ENCODE assay signal across 14 cellular contexts in the genomic region with DNA sequence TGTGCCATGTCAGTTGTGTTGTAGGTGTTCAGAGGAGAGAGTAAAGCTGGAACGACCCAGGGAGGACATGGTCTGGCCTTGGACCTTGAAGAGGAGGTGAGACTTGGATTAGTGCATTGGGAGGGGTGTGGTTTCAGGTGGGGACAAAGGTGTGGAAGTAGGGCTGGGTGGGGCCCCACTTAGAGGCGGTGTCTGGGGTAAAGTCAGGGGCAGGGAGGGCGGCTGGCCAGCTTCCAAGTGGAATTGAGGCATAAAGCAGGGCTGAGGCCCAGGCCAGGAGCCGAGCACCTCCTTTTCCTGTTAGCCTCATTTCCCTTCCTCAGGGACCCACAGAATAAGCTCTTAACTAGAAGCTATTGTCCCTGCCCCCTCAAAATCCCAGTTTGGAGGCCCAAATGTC. TPM values are rescaled to one million over a fixed set of nuclear protein-coding genes. Genes with fewer than 3 reads are reported as not detected.
A peak's percentile ranks its signal among the peaks of the same experiment; 100 is the strongest.
DNase-seq lines count a peak whose midpoint lies in the region; ATAC-seq and TF ChIP-seq lines count a peak whose summit lies in the region.
"Had no signal": no experiment of that assay in that cellular context is flagged by ENCODE, and none has a peak within 500 bp of the region (broad histone marks: within the 10 kb centered on the region; RNA-seq: fewer than 3 reads in every experiment).

No MANE protein-coding gene starts in this region.

- no peak for ATAC-seq in GM21528 (IDR thresholded peaks at IDR 0.05; ENCODE audit: low FRiP score, unreplicated experiment)
- no peak for ATAC-seq in activated T-cell treated with anti-CD3 and anti-CD28 coated beads, Interleukin-2, amount 50 U/mL, for 72 hours (replicated peaks in 1 of 2)
- ATAC-seq in HG02981 (IDR thresholded peaks at IDR 0.05; ENCODE audit: unreplicated experiment), result no peak

- H2BK12ac ChIP-seq in mesenchymal stem cell (ENCODE audit: low read length in 2 of 2), result peak overlapping the region; percentile 93 to 94

- no peak overlapping the region for H3K23ac ChIP-seq in mesenchymal stem cell (ENCODE audit: low read length in 2 of 2)

- peaks cover 0 to 3% of the 10 kb centered on the region in 2 donors for H3K9me3 Mint-ChIP-seq in activated T-cell treated with anti-CD3 and anti-CD28 coated beads, Interleukin-2, amount 50 U/mL, for 72 hours
- H3K9me3 Mint-ChIP-seq: central memory CD8-positive, alpha-beta T cell had no signal

- no peaks in the 10 kb centered on the region for H3K36me3 ChIP-seq in HUES6 (ENCODE audit: control insufficient read depth, insufficient read depth, low read length)
- no peaks in the 10 kb centered on the region for H3K36me3 ChIP-seq in breast epithelium
- no peaks in the 10 kb centered on the region for H3K36me3 ChIP-seq in mesenchymal stem cell (ENCODE audit: control insufficient read depth in 1 of 2, insufficient read depth in 2 of 2, low read depth in 1 of 2, low read length in 2 of 2)
- no peaks in the 10 kb centered on the region for H3K36me3 ChIP-seq in tibial nerve
- H3K36me3 ChIP-seq: MG63 had no signal

- H2BK5ac ChIP-seq in mesenchymal stem cell (ENCODE audit: low read depth, low read length, poor library complexity, severe bottlenecking), result no peak overlapping the region

- H3K27me3 ChIP-seq in HUES6 (ENCODE audit: control insufficient read depth, insufficient read depth, low read length) (no peaks in the 10 kb centered on the region), breast epithelium (no peaks in the 10 kb centered on the region), mesenchymal stem cell (ENCODE audit: control insufficient read depth in 1 of 2, insufficient read depth in 1 of 2, low read length in 2 of 2) (no peaks in the 10 kb centered on the region), tibial nerve (no peaks in the 10 kb centered on the region)
- H3K27me3 ChIP-seq: MG63 had no signal

- WGBS in mesenchymal stem cell, result 72% methylated on average over 3 of the region's 4 CpGs
- WGBS in tibial nerve, 2 donors, result 54 to 61% methylated on average over 4 of the region's 4 CpGs

- TF ChIP-seq POLR2A in breast epithelium (IDR thresholded peaks at IDR 0.05), result no peak
- TF ChIP-seq POLR2A in tibial nerve (IDR thresholded peaks at IDR 0.05), result no peak

- H3K4me1 ChIP-seq in HUES6 (ENCODE audit: control insufficient read depth, insufficient read depth, low read length) (peaks cover 34% of the 10 kb centered on the region), breast epithelium (no peaks in the 10 kb centered on the region), mesenchymal stem cell (ENCODE audit: control insufficient read depth, insufficient read depth, low read depth, low read length) (peaks cover 16% of the 10 kb centered on the region), tibial nerve (peaks cover 0 to 24% (median 6%) of the 10 kb centered on the region in 4 donors)

- H3K27ac ChIP-seq in HUES6 (ENCODE audit: low read depth, low read length), result no peak overlapping the region
- peak overlapping the region; percentile 18 to 63 for H3K27ac ChIP-seq in breast epithelium
- H3K27ac ChIP-seq in mesenchymal stem cell (ENCODE audit: low read length, poor library complexity, severe bottlenecking), result no peak overlapping the region
- peak overlapping the region in 3 of 4 donors; percentile 53 to 65 (median 56) for H3K27ac ChIP-seq in tibial nerve

- peak overlapping the region; percentile 79 for H4K8ac ChIP-seq in mesenchymal stem cell (ENCODE audit: low read length)

- peak overlapping the region; percentile 62 for H2BK15ac ChIP-seq in mesenchymal stem cell (ENCODE audit: low read depth, poor library complexity, severe bottlenecking)

- H3K14ac ChIP-seq in mesenchymal stem cell (ENCODE audit: low read length in 2 of 2), result no peak overlapping the region

- TF ChIP-seq CTCF in breast epithelium (IDR thresholded peaks at IDR 0.05), result no peak
- no peak for TF ChIP-seq CTCF in tibial nerve (IDR thresholded peaks at IDR 0.05)

- H3K4me3 ChIP-seq in HUES6 (ENCODE audit: low read depth, low read length) (no peak overlapping the region), breast epithelium (no peak overlapping the region), mesenchymal stem cell (ENCODE audit: insufficient read depth in 1 of 2, low read depth in 1 of 2, low read length in 2 of 2) (no peak overlapping the region), tibial nerve (no peak overlapping the region)
- H3K4me3 ChIP-seq: MG63 had no signal

- DNase-seq in breast epithelium (ENCODE audit: low spot score in 2 of 2), result no peak
- DNase-seq in mesenchymal stem cell, result no peak
- no peak for DNase-seq in tibial nerve (ENCODE audit: low spot score in 2 of 2)
- DNase-seq in activated T-cell treated with anti-CD3 and anti-CD28 coated beads, Interleukin-2, amount 50 U/mL, for 72 hours, result no peak
- DNase-seq: activated CD4-positive, CD25-positive, alpha-beta regulatory T cell; GDM1; MG63; midbrain; stimulated activated CD4-positive, alpha-beta T cell treated with anti-CD3 and anti-CD28 coated beads, Interleukin-4, amount 100 ng/mL, for 1 hour had no signal

- no peak for TF ChIP-seq EP300 in tibial nerve (IDR thresholded peaks at IDR 0.05)

- no peak overlapping the region for H2AFZ ChIP-seq in mesenchymal stem cell (ENCODE audit: low read depth, low read length)

- peak overlapping the region; percentile 59 to 71 for H3K4ac ChIP-seq in mesenchymal stem cell (ENCODE audit: low read depth in 1 of 2, low read length in 2 of 2)

- intact Hi-C loops in breast epithelium (cut with DNase I; ENCODE audit: low total_unique reads), result no loop called here

- H3K4me3 Mint-ChIP-seq in activated T-cell treated with anti-CD3 and anti-CD28 coated beads, Interleukin-2, amount 50 U/mL, for 72 hours, result no peak overlapping the region
- H3K4me3 Mint-ChIP-seq: activated naive CD8-positive, alpha-beta T cell; central memory CD8-positive, alpha-beta T cell had no signal

- peak overlapping the region; percentile 95 for H4K91ac ChIP-seq in mesenchymal stem cell (ENCODE audit: low read length)

- H3K4me2 ChIP-seq in mesenchymal stem cell (ENCODE audit: low read length, poor library complexity, severe bottlenecking), result no peak overlapping the region

- H3K27me3 Mint-ChIP-seq in activated T-cell treated with anti-CD3 and anti-CD28 coated beads, Interleukin-2, amount 50 U/mL, for 72 hours (ENCODE audit: low read depth), result no peaks in the 10 kb centered on the region
- H3K27me3 Mint-ChIP-seq: activated naive CD8-positive, alpha-beta T cell; central memory CD8-positive, alpha-beta T cell had no signal

- H3K27ac Mint-ChIP-seq in activated T-cell treated with anti-CD3 and anti-CD28 coated beads, Interleukin-2, amount 50 U/mL, for 72 hours, result no peak overlapping the region
- H3K27ac Mint-ChIP-seq: activated naive CD8-positive, alpha-beta T cell had no signal

- peaks cover 30% of the 10 kb centered on the region for H3K4me1 Mint-ChIP-seq in activated T-cell treated with anti-CD3 and anti-CD28 coated beads, Interleukin-2, amount 50 U/mL, for 72 hours (ENCODE audit: low read depth)
- H3K4me1 Mint-ChIP-seq: central memory CD8-positive, alpha-beta T cell had no signal

- peak overlapping the region; percentile 64 to 81 for H3K18ac ChIP-seq in mesenchymal stem cell (ENCODE audit: low read depth in 1 of 2, low read length in 2 of 2)

- H2BK120ac ChIP-seq in mesenchymal stem cell (ENCODE audit: low read depth, low read length), result peak overlapping the region; percentile 76

- peaks cover 0 to 1% of the 10 kb centered on the region in 2 donors for H3K36me3 Mint-ChIP-seq in activated T-cell treated with anti-CD3 and anti-CD28 coated beads, Interleukin-2, amount 50 U/mL, for 72 hours (ENCODE audit: insufficient read depth in 2 of 2)
- H3K36me3 Mint-ChIP-seq: activated naive CD8-positive, alpha-beta T cell had no signal

- no peaks in the 10 kb centered on the region for H3K79me1 ChIP-seq in mesenchymal stem cell (replicated peaks; ENCODE audit: low read length, poor library complexity, severe bottlenecking)

- H2AK5ac ChIP-seq in mesenchymal stem cell (ENCODE audit: low read length, severe bottlenecking), result peak overlapping the region; percentile 69

- H3K9ac ChIP-seq in HUES6 (ENCODE audit: low read length) (peak overlapping the region; percentile 15), mesenchymal stem cell (ENCODE audit: low read length) (no peak overlapping the region)

- H3K9me3 ChIP-seq in HUES6 (ENCODE audit: control insufficient read depth, insufficient read depth, low read depth, low read length), result no peaks in the 10 kb centered on the region
- H3K9me3 ChIP-seq in breast epithelium, result no peaks in the 10 kb centered on the region
- no peaks in the 10 kb centered on the region for H3K9me3 ChIP-seq in mesenchymal stem cell (ENCODE audit: control insufficient read depth, low read length)
- no peaks in the 10 kb centered on the region for H3K9me3 ChIP-seq in tibial nerve
- H3K9me3 ChIP-seq: MG63 had no signal

RNA-seq across cellular contexts. Expression of gene FLNB, which starts 36.2 kb away (rescaled TPM):
- total RNA-seq in breast epithelium, result 100 to 1,000 TPM in 2 of 3 donors, 10 to 100 TPM in 1; 40.3 to 242 (median 164) TPM
- 55.8 TPM for polyA plus RNA-seq in mesenchymal stem cell (2013, experiment 1 of 2)
- polyA plus RNA-seq in mesenchymal stem cell (2013, experiment 2 of 2), result 47.9 TPM
- 100 to 1,000 TPM; 265 to 345 (median 277) TPM for total RNA-seq in tibial nerve
- 10 to 100 TPM; 46.1 to 56.7 TPM for total RNA-seq in activated T-cell treated with anti-CD3 and anti-CD28 coated beads, Interleukin-2, amount 50 U/mL, for 72 hours

Comparison
In these comparisons a context has a peak if more than half of its experiments do, and no peak if none do; other contexts are left out.
1. H3K27ac ChIP-seq: peak in breast epithelium (2 of 2) and tibial nerve (3 of 4); none in HUES6 (single experiment) and mesenchymal stem cell (single experiment).